In the genomic region with DNA sequence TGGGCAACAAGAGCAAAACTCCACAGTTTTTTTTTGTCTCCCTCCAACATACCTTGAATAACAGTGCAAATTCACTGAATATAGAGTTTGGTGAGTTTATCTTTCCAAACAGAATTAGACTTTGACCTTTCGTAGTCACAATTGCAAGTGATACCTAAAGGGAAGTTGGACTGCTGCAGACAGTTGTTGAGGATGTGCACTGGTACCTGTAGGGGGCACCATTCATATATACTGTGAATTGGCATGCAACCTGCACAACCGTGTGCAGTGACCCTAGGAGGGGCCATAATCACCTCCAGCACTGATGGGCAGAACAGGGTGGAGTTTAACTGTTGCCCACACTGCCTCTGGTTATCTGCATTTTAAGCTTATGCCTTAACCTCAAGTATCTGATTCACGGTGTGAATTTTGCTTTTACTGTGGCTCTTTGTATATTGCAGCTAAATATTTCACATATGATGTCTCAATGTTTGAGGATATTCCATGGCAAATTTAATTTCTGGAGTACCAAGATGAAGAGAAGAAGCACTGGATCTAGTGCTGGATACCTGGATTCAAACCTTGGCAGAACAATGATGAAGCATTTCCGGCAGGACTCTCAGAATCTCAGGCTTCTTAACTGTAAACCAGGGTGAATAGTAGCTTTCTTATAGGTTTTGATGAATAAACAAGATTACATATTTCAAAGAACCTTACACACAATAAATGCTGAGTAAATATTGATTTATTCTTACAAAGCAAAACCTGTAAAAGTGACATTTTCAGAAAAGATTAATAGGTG, we compare ENCODE assay signal across 8 cellular contexts.
A peak's percentile ranks its signal among the peaks of the same experiment; 100 is the strongest.
DNase-seq lines count a peak whose midpoint lies in the region; ATAC-seq, FAIRE-seq and TF ChIP-seq lines count a peak whose summit lies in the region.

No MANE protein-coding gene starts in this region.

- POLR2A ChIA-PET in CD4-positive, alpha-beta T cell (lab: Charles Lee), result interaction anchor here (0.6 kb wide), 1 partner anchor 312 kb away, joined by 3 read pairs; no protein-coding TSS in a partner anchor

- H3K4me2 ChIP-seq in Karpas-422 (ENCODE audit: low read depth, low read length, poor library complexity, severe bottlenecking), result no peak overlapping the region

- no peak overlapping the region for H3K4me3 Mint-ChIP-seq in CD4-positive, alpha-beta T cell
- no peak overlapping the region for H3K4me3 Mint-ChIP-seq in progenitor cell of endocrine pancreas (ENCODE audit: low read depth)

- H3K36me3 ChIP-seq in Karpas-422 (ENCODE audit: insufficient read depth, low read length), result no peaks in the 10 kb centered on the region

- no peak for DNase-seq in CD4-positive, alpha-beta T cell
- peak; percentile 81 for DNase-seq in Karpas-422
- DNase-seq in T47D (ENCODE audit: low read depth in 1 of 2, low spot score in 1 of 2), result peak; percentile 25 to 63
- DNase-seq in progenitor cell of endocrine pancreas (ENCODE audit: low spot score, unreplicated experiment), result no peak
- no peak for DNase-seq in effector CD4-positive, alpha-beta T cell
- no peak for DNase-seq in frontal cortex (ENCODE audit: low spot score in 2 of 2)

- no peak for FAIRE-seq in frontal cortex (lab: Jason Lieb, UNC)

- TF ChIP-seq CTCF in CD4-positive, alpha-beta T cell (IDR thresholded peaks at IDR 0.05), result peak; percentile 44
- TF ChIP-seq CTCF in progenitor cell of endocrine pancreas (IDR thresholded peaks at IDR 0.05; ENCODE audit: unreplicated experiment), result peak; percentile 47

- no peak for ATAC-seq in CD4-positive, alpha-beta T cell (ENCODE audit: poor library complexity)
- ATAC-seq in GM18858 (IDR thresholded peaks at IDR 0.05; ENCODE audit: unreplicated experiment), result peak; percentile 69
- ATAC-seq in GM21423 (IDR thresholded peaks at IDR 0.05; ENCODE audit: unreplicated experiment), result no peak

- no peaks in the 10 kb centered on the region for H3K9me2 ChIP-seq in Karpas-422 (replicated peaks; ENCODE audit: insufficient read depth, low read length)

- no peak overlapping the region for H3K4me3 ChIP-seq in Karpas-422 (ENCODE audit: low read length)

- in situ Hi-C loops in T47D (cut with HindIII; ENCODE audit: low pct_unique_long_range_greater_than_20kb, low sequenced_read_pairs), result no loop called here

- H3K27ac ChIP-seq in CD4-positive, alpha-beta T cell (ENCODE audit: low read depth, low read length), result no peak overlapping the region
- no peak overlapping the region for H3K27ac ChIP-seq in Karpas-422 (ENCODE audit: low read length)

- H3K4me1 ChIP-seq in Karpas-422 (ENCODE audit: low read length), result no peaks in the 10 kb centered on the region

- no peak overlapping the region for H3K27ac Mint-ChIP-seq in CD4-positive, alpha-beta T cell
- H3K27ac Mint-ChIP-seq in progenitor cell of endocrine pancreas, result no peak overlapping the region

- H3K27me3 Mint-ChIP-seq in CD4-positive, alpha-beta T cell, result no peaks in the 10 kb centered on the region
- no peaks in the 10 kb centered on the region for H3K27me3 Mint-ChIP-seq in progenitor cell of endocrine pancreas

- no peaks in the 10 kb centered on the region for H3K9me3 Mint-ChIP-seq in CD4-positive, alpha-beta T cell
- no peaks in the 10 kb centered on the region for H3K9me3 Mint-ChIP-seq in progenitor cell of endocrine pancreas (ENCODE audit: low read depth)

- H3K4me1 Mint-ChIP-seq in CD4-positive, alpha-beta T cell (ENCODE audit: low read depth), result no peaks in the 10 kb centered on the region
- peaks cover 7% of the 10 kb centered on the region for H3K4me1 Mint-ChIP-seq in progenitor cell of endocrine pancreas (ENCODE audit: low read depth)

- no peaks in the 10 kb centered on the region for H3K79me2 ChIP-seq in Karpas-422 (ENCODE audit: low read length)

- CTCF ChIA-PET in CD4-positive, alpha-beta T cell (lab: Charles Lee), result no interaction called here

- no peaks in the 10 kb centered on the region for H3K36me3 Mint-ChIP-seq in CD4-positive, alpha-beta T cell (ENCODE audit: low read depth)
- no peaks in the 10 kb centered on the region for H3K36me3 Mint-ChIP-seq in progenitor cell of endocrine pancreas (ENCODE audit: insufficient read depth)

- H3K9ac ChIP-seq in Karpas-422 (ENCODE audit: low read length), result no peak overlapping the region

- no peak overlapping the region for H2AFZ ChIP-seq in Karpas-422 (ENCODE audit: low read length)

- H4K20me1 ChIP-seq in Karpas-422 (ENCODE audit: insufficient read depth, low read depth, low read length), result no peaks in the 10 kb centered on the region

- intact Hi-C loops in CD4-positive, alpha-beta T cell (cut with DNase I, micrococcal nuclease), result no loop called here

- no peaks in the 10 kb centered on the region for H3K9me3 ChIP-seq in CD4-positive, alpha-beta T cell (ENCODE audit: control insufficient read depth, low read length)
- no peaks in the 10 kb centered on the region for H3K9me3 ChIP-seq in Karpas-422 (ENCODE audit: low read length)

- no peaks in the 10 kb centered on the region for H3K27me3 ChIP-seq in CD4-positive, alpha-beta T cell (ENCODE audit: control insufficient read depth, insufficient read depth, low read length)
- H3K27me3 ChIP-seq in Karpas-422 (ENCODE audit: low read length), result no peaks in the 10 kb centered on the region

Comparison
In these comparisons a context has a peak if more than half of its experiments do, and no peak if none do; other contexts are left out.
1. DNase-seq: peak in Karpas-422 (single experiment) and T47D (2 of 2); none in CD4-positive, alpha-beta T cell (0 of 10), progenitor cell of endocrine pancreas (single experiment), effector CD4-positive, alpha-beta T cell (single experiment) and frontal cortex (0 of 2).